15 cellular contexts compared by ENCODE assay signal in genomic region chr18:48085781-48086487, GRCh38.
"Had no signal": no experiment of that assay in that cellular context is flagged by ENCODE, and none has a peak within 500 bp of the region (broad histone marks: within the 10 kb centered on the region; RNA-seq: fewer than 3 reads in every experiment).

No MANE protein-coding gene starts in this region.

- H3K27me3 ChIP-seq: esophagus muscularis mucosa, neutrophil had no signal

- H3K36me3 ChIP-seq: esophagus muscularis mucosa, neutrophil, SJSA1 had no signal

- DNase-seq: activated CD4-positive, alpha-beta T cell treated with anti-CD3 and anti-CD28 coated beads for 36 hours; activated CD8-positive, alpha-beta memory T cell treated with anti-CD3 and anti-CD28 coated beads, Interleukin-2, amount 50 U/mL, for 48 hours; activated CD8-positive, alpha-beta T cell treated with anti-CD3 and anti-CD28 coated beads, Interleukin-2, amount 10 ng/mL, durations not matched to agents 7 days and 5 days; activated naive CD4-positive, alpha-beta T cell treated with anti-CD3 and anti-CD28 coated beads for 36 hours; foreskin fibroblast; kidney; naive thymus-derived CD4-positive, alpha-beta T cell; posterior cingulate gyrus; right cardiac atrium; T-cell; T1000 had no signal

- H3K4me3 ChIP-seq: esophagus muscularis mucosa, SJSA1 had no signal

- H3K9me3 ChIP-seq: esophagus muscularis mucosa, neutrophil, SJSA1 had no signal

- H3K4me1 ChIP-seq: esophagus muscularis mucosa, SJSA1 had no signal

- H3K27ac ChIP-seq: esophagus muscularis mucosa, neutrophil, SJSA1 had no signal

- FAIRE-seq: kidney had no signal

- ATAC-seq: activated CD4-positive, alpha-beta T cell treated with anti-CD3 and anti-CD28 coated beads for 36 hours; activated CD8-positive, alpha-beta T cell treated with anti-CD3 and anti-CD28 coated beads, Interleukin-2, amount 10 ng/mL, durations not matched to agents 7 days and 5 days; naive thymus-derived CD4-positive, alpha-beta T cell; right cardiac atrium; stimulated activated effector memory CD8-positive, alpha-beta T cell treated with anti-CD3 and anti-CD28 coated beads, Interleukin-12 subunit alpha, Interleukin-12 subunit beta, amount 100 ng/mL, for 72 hours; T-cell had no signal
